8 cellular contexts compared by ENCODE assay signal in the genomic region with DNA sequence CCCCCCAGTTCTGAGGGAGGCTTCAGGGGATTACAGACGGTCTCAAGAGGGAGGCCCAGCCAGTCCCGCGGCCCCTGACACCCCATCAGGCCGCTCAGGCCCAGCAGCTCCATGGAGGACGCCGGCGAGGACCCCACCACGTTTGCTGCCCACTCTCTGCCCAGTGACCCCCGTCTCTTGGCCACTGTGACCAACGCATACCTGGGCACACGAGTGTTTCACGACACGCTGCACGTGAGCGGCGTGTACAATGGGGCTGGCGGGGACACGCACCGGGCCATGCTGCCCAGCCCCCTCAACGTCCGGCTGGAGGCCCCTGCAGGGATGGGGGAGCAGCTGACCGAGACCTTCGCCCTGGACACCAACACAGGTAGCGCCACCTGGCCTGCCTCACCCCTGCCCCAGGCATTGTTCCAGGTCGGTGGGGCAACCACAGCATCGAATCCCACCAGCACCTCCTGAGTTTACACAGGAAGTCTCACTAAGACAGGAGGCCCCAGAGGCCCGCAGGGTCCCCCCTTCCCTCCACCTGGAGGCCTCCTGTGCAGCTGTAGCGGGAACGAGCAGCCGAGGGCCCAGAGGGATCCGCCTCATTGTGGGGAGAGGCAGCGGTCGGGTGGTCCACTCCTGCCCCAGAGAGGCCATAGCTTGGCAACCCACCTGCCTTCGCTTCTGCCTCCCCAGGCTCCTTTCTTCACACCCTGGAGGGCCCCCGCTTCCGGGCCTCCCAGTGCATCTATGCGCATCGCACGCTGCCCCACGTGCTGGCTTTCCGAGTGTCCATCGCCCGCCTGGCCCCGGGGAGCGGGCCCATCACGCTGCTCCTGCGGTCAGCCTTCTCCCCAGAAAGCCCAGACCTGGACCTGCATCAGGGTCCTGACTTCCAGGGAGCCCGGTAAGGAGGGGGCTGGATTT. TPM values are rescaled to one million over a fixed set of nuclear protein-coding genes. Genes with fewer than 3 reads are reported as not detected.
DNase-seq lines count a peak whose midpoint lies in the region; ATAC-seq and TF ChIP-seq lines count a peak whose summit lies in the region.

No MANE protein-coding gene starts in this region.

- intact Hi-C loops in dorsolateral prefrontal cortex (cut with DNase I) = no loop called here
- intact Hi-C loops in natural killer cell (cut with micrococcal nuclease) = no loop called here

- no peaks in the 10 kb centered on the region; the same call in 1 of the 2 replicates for H3K36me3 ChIP-seq in Loucy (ENCODE audit: insufficient read depth, low read length)

- H3K4me1 Mint-ChIP-seq in natural killer cell = peaks cover 20 to 38% of the 10 kb centered on the region in 2 donors

- H3K27ac Mint-ChIP-seq in natural killer cell = peak overlapping the region; percentile 60 to 74

- peaks cover 0 to 8% of the 10 kb centered on the region in 2 donors for H3K27me3 Mint-ChIP-seq in natural killer cell (ENCODE audit: low read depth in 2 of 2)

- H3K9me3 Mint-ChIP-seq in natural killer cell = no peaks in the 10 kb centered on the region

- no peak overlapping the region for H2AFZ ChIP-seq in Loucy (ENCODE audit: low read length)

- DNase-seq in AG04450 (ENCODE audit: low read depth, low spot score) = no peak
- DNase-seq in dorsolateral prefrontal cortex = peak in 4 of 10 donors; percentile 4 to 44 (median 40)
- DNase-seq in natural killer cell = no peak
- DNase-seq in NCI-H82 treated with DMSO at 0.1 percent for 48 hours (lab: John Stamatoyannopoulos, UW; ENCODE audit: unreplicated experiment) = no peak
- no peak for DNase-seq in NCI-H2081 treated with DMSO at 0.1 percent for 48 hours (lab: John Stamatoyannopoulos, UW)
- DNase-seq in DMS 273 (lab: John Stamatoyannopoulos, UW; ENCODE audit: unreplicated experiment) = no peak
- DNase-seq in UCSD-AML1 (lab: John Stamatoyannopoulos, UW; ENCODE audit: unreplicated experiment) = no peak

- H3K4me3 ChIP-seq in AG04450 (ENCODE audit: low read depth, low read length) = peak overlapping the region; percentile 43
- H3K4me3 ChIP-seq in Loucy (ENCODE audit: low read length, poor library complexity, severe bottlenecking) = peak overlapping the region; percentile 93
- peak overlapping the region in 39 of 59 donors; percentile 13 to 70 (median 58) for H3K4me3 ChIP-seq in dorsolateral prefrontal cortex

- TF ChIP-seq CTCF in AG04450 (IDR thresholded peaks at IDR 0.05; ENCODE audit: low read depth, low read length) (no peak), Loucy (conservative IDR thresholded peaks at IDR 0.05; ENCODE audit: low read length) (no peak), dorsolateral prefrontal cortex (IDR thresholded peaks at IDR 0.05 in 54 of 56, conservative IDR thresholded peaks at IDR 0.05 in 2 of 56; ENCODE audit: low read depth in 1 of 56, partially characterized antibody in 56 of 56) (no peak), natural killer cell (IDR thresholded peaks at IDR 0.05) (no peak)

- CTCF ChIA-PET in AG04450 (lab: Charles Lee) = interaction anchor here (0.8 kb wide), 1 partner anchor 11 kb away, joined by 3 read pairs; no protein-coding TSS in a partner anchor

- ATAC-seq in natural killer cell = peak in 1 of 3 donors; percentile 52

- peaks cover 37% of the 10 kb centered on the region; the same call in 1 of the 2 replicates for H3K79me2 ChIP-seq in Loucy (ENCODE audit: insufficient read depth, low read length)

- POLR2A ChIA-PET in AG04450 (lab: Yijun Ruan, JAX) = interaction anchor here (1.1 kb wide), 1 partner anchor 66 kb away, joined by 3 read pairs; no protein-coding TSS in a partner anchor

- no peaks in the 10 kb centered on the region for H3F3A ChIP-seq in Loucy (ENCODE audit: low read depth)

- peaks cover 3% of the 10 kb centered on the region for H4K20me1 ChIP-seq in Loucy (ENCODE audit: insufficient read depth, low read length, poor library complexity, severe bottlenecking)

- peak overlapping the region; percentile 98 for H3K4me2 ChIP-seq in Loucy (ENCODE audit: low read depth, low read length, poor library complexity, severe bottlenecking)

- no peaks in the 10 kb centered on the region for H3K9me2 ChIP-seq in Loucy (replicated peaks; ENCODE audit: low read depth, low read length)

- H3K27me3 ChIP-seq in AG04450 (ENCODE audit: control insufficient read depth, insufficient read depth, low read length) (peaks cover 21% of the 10 kb centered on the region), Loucy (ENCODE audit: insufficient read depth, low read length, poor library complexity, severe bottlenecking) (no peaks in the 10 kb centered on the region), dorsolateral prefrontal cortex (peaks cover 0 to 37% (median 11%) of the 10 kb centered on the region in 45 donors)

- H3K36me3 Mint-ChIP-seq in natural killer cell = no peaks in the 10 kb centered on the region

- peak overlapping the region; percentile 76 for H3K9ac ChIP-seq in Loucy (ENCODE audit: low read depth, low read length, poor library complexity, severe bottlenecking)

- H3K27ac ChIP-seq in AG04450 (ENCODE audit: low read depth, low read length) (no peak overlapping the region), dorsolateral prefrontal cortex (peak overlapping the region in 1 of 59 donors; percentile 18)

- peak overlapping the region; percentile 88 for H3K4me3 Mint-ChIP-seq in natural killer cell

- peaks cover 40% of the 10 kb centered on the region for H3K4me1 ChIP-seq in Loucy (ENCODE audit: insufficient read depth, low read length, poor library complexity, severe bottlenecking)

- H3K9me3 ChIP-seq in AG04450 (ENCODE audit: control insufficient read depth, insufficient read depth, low read length) (no peaks in the 10 kb centered on the region; the same call in 1 of the 2 replicates), Loucy (ENCODE audit: insufficient read depth, low read depth, low read length) (no peaks in the 10 kb centered on the region)

RNA-seq across cellular contexts. Expression of gene PGGHG, which starts 1.0 kb away (rescaled TPM):
- 4.0 and 5.2 TPM in 2 replicates for polyA plus RNA-seq in AG04450 (2011; rRNA removed)
- polyA minus RNA-seq in AG04450 (2011; rRNA and poly(A)+ RNA removed) = 1.9 and 2.6 TPM in 2 replicates
- 10 to 100 TPM in 62 of 120 experiments, 1 to 10 TPM in 58; 2.7 to 23.2 (median 10.1) TPM for total RNA-seq in dorsolateral prefrontal cortex
- total RNA-seq in natural killer cell = 100 to 1,000 TPM; 130 to 237 (median 153) TPM

RNA-seq across cellular contexts. Expression of gene IFITM5, which starts 9.4 kb away (rescaled TPM):
- polyA plus RNA-seq in AG04450 (2011; rRNA removed) = not detected in 2 replicates
- not detected in 2 replicates for polyA minus RNA-seq in AG04450 (2011; rRNA and poly(A)+ RNA removed)
- total RNA-seq in dorsolateral prefrontal cortex (under 1 TPM in 1 of 120 experiments, not detected in 119; 0.76 TPM), natural killer cell (not detected)

RNA-seq across cellular contexts. Expression of gene NLRP6, which starts 11.8 kb away (rescaled TPM):
- polyA plus RNA-seq in AG04450 (2011; rRNA removed) = not detected in 2 replicates
- polyA minus RNA-seq in AG04450 (2011; rRNA and poly(A)+ RNA removed) = not detected in 2 replicates
- under 1 TPM in 48 of 120 experiments, not detected in 72; 0.13 to 0.76 (median 0.26) TPM for total RNA-seq in dorsolateral prefrontal cortex
- total RNA-seq in natural killer cell = 1 to 10 TPM; 1.7 to 3.0 (median 2.3) TPM

RNA-seq across cellular contexts. Expression of gene IFITM2, which starts 17.7 kb away (rescaled TPM):
- polyA plus RNA-seq in AG04450 (2011; rRNA removed) = 219 and 367 TPM in 2 replicates
- polyA minus RNA-seq in AG04450 (2011; rRNA and poly(A)+ RNA removed) = 189 and 258 TPM in 2 replicates
- total RNA-seq in dorsolateral prefrontal cortex (100 to 1,000 TPM in 70 of 120 experiments, 10 to 100 TPM in 50; 21.6 to 340 (median 114) TPM), natural killer cell (1,000 to 10,000 TPM; 1,080 to 1,421 (median 1,273) TPM)

RNA-seq across cellular contexts. Expression of gene IFITM1, which starts 23.9 kb away (rescaled TPM):
- polyA plus RNA-seq in AG04450 (2011; rRNA removed) = 62.1 and 81.6 TPM in 2 replicates
- polyA minus RNA-seq in AG04450 (2011; rRNA and poly(A)+ RNA removed) = 50.6 and 68.9 TPM in 2 replicates
- 100 to 1,000 TPM in 23 of 120 experiments, 10 to 100 TPM in 97; 19.2 to 217 (median 70.2) TPM for total RNA-seq in dorsolateral prefrontal cortex
- total RNA-seq in natural killer cell = 100 to 1,000 TPM; 540 to 809 (median 710) TPM

Comparison
In these comparisons a context has a peak if more than half of its experiments do, and no peak if none do; other contexts are left out.
1. H3K4me3 ChIP-seq: peak in every context shown above with its lines; median percentile 93 in Loucy; 58 in dorsolateral prefrontal cortex; 43 in AG04450.
2. RNA of gene PGGHG, which starts 1.0 kb away (total RNA-seq): 130 to 237 TPM in natural killer cell; 2.7 to 23.2 TPM in dorsolateral prefrontal cortex; every median in the first group is over 4 times any median in the second.